Comparison of ENCODE assay signal across 8 cellular contexts in genomic region chr14:89773644-89774316, GRCh38.
DNase-seq lines count a peak whose midpoint lies in the region; ATAC-seq lines count a peak whose summit lies in the region.

No MANE protein-coding gene starts in this region.

- no peak overlapping the region for H3K4me3 ChIP-seq in right cardiac atrium (ENCODE audit: low read length)

- 63% methylated on average over 12 of the region's 12 CpGs for WGBS in right cardiac atrium

- H3K4me1 ChIP-seq in right cardiac atrium (ENCODE audit: control insufficient read depth, insufficient read depth, low read length), result no peaks in the 10 kb centered on the region

- H3K9me3 ChIP-seq in right cardiac atrium (ENCODE audit: control insufficient read depth, low read length), result no peaks in the 10 kb centered on the region

- no peaks in the 10 kb centered on the region for H3K27me3 ChIP-seq in right cardiac atrium (ENCODE audit: control insufficient read depth, insufficient read depth)

- H3K27ac ChIP-seq in right cardiac atrium (ENCODE audit: low read length), result no peak overlapping the region

- ATAC-seq in HG03064 (IDR thresholded peaks at IDR 0.05; ENCODE audit: low read depth, unreplicated experiment), result peak; percentile 83
- ATAC-seq in right cardiac atrium, result peak in 1 of 2 donors; percentile 57

- peak; percentile 9 for DNase-seq in NK-92 treated with Interleukin-12 subunit alpha and Interleukin-12 subunit beta, amount 100 ng/mL, for 24 hours (lab: John Stamatoyannopoulos, UW)
- DNase-seq in NK-92 (lab: John Stamatoyannopoulos, UW; ENCODE audit: unreplicated experiment) (no peak), NOMO-1 (lab: John Stamatoyannopoulos, UW; ENCODE audit: unreplicated experiment in 2 of 2) (peak; percentile 74 to 82), activated T-cell treated with anti-CD3 and anti-CD28 coated beads for 4 hours (peak; percentile 43), right cardiac atrium (peak; percentile 26 to 64 (median 62)), HuH-7.5 (ENCODE audit: low spot score) (no peak)
- DNase-seq in stimulated activated CD4-positive, alpha-beta T cell treated with anti-CD3 and anti-CD28 coated beads, TNF-alpha, amount 100 ng/mL, for 48 hours (ENCODE audit: low read depth in 3 of 3), result peak; percentile 18 to 50 (median 47)

- intact Hi-C loops in right cardiac atrium (cut with DNase I), result loop anchor here in 2 of 4 donors (10.0 kb wide), 2 partner anchors 729 to 739 kb away; no protein-coding TSS in a partner anchor

Comparison
In these comparisons a context has a peak if more than half of its experiments do, and no peak if none do; other contexts are left out.
1. DNase-seq: peak in NK-92 treated with Interleukin-12 subunit alpha and Interleukin-12 subunit beta, amount 100 ng/mL, for 24 hours (single experiment), NOMO-1 (2 of 2), activated T-cell treated with anti-CD3 and anti-CD28 coated beads for 4 hours (single experiment), right cardiac atrium (3 of 3) and stimulated activated CD4-positive, alpha-beta T cell treated with anti-CD3 and anti-CD28 coated beads, TNF-alpha, amount 100 ng/mL, for 48 hours (3 of 3); none in NK-92 (single experiment) and HuH-7.5 (single experiment).